ENCODE assay signal across 8 cellular contexts in the genomic region with DNA sequence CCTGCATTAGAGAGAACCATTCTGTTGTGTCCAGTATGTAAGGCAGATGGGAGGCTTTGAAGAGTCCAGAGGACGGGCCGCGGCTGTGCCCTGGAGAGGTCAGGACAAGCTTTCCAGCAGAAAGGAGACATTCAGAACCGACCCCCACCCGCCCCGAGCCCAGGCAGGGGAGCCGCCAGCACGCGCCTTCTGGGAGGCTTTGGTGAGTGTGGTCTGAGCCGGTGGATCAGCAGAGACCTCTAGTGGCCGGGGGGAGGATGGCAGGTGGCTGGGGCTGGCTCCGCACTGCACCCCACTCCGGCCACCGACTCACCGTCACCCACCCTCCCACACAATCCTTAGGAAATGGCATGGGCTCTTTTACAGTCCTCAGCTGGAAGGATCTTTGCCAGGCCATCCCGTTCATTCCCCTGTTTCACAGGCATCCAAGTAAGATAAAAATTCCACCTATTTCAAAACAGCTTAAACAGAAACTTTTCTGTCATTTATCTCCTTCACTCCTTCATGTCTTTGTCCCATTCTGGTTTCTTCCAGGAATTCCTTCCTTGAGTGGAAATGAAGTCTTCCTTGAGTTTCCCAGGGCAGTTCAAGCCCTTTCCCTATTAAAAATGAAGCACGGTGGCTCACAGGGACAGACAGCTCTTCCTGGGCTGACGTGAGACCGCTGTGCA.
A peak's percentile ranks its signal among the peaks of the same experiment; 100 is the strongest.
DNase-seq lines count a peak whose midpoint lies in the region; ATAC-seq, FAIRE-seq and TF ChIP-seq lines count a peak whose summit lies in the region.

No MANE protein-coding gene starts in this region.

- intact Hi-C loops in esophagus muscularis mucosa (cut with DNase I) = loop anchor here (2.0 to 5.0 kb wide), 3 partner anchors 58 to 442 kb away; a partner anchor contains a TSS

- TF ChIP-seq EP300 in A549 (IDR thresholded peaks at IDR 0.05) (no peak), esophagus muscularis mucosa (IDR thresholded peaks at IDR 0.05) (no peak)

- POLR2A ChIA-PET in A549 (lab: Yijun Ruan, JAX) = no interaction called here

- no peaks in the 10 kb centered on the region for H3K36me3 ChIP-seq in OCI-LY1 (ENCODE audit: insufficient read depth, low read length)
- no peaks in the 10 kb centered on the region for H3K36me3 ChIP-seq in esophagus muscularis mucosa

- no peaks in the 10 kb centered on the region for H3K9me2 ChIP-seq in OCI-LY1 (ENCODE audit: low read depth, low read length)

- H3K27ac Mint-ChIP-seq in nephron = peak overlapping the region; percentile 84 to 97 (median 96)

- H3K4me1 ChIP-seq in A549 = no peaks in the 10 kb centered on the region
- H3K4me1 ChIP-seq in OCI-LY1 (ENCODE audit: insufficient read depth, low read length, severe bottlenecking) = no peaks in the 10 kb centered on the region
- peaks cover 0 to 16% (median 8%) of the 10 kb centered on the region in 4 donors for H3K4me1 ChIP-seq in esophagus muscularis mucosa

- peaks cover 10% of the 10 kb centered on the region for H3K27me3 Mint-ChIP-seq in nephron (ENCODE audit: low read depth)

- no peak overlapping the region for H3K9ac ChIP-seq in OCI-LY1 (ENCODE audit: low read length)

- TF ChIP-seq CTCF in A549 (IDR thresholded peaks at IDR 0.05) (peak; percentile 62), OCI-LY1 (IDR thresholded peaks at IDR 0.05; ENCODE audit: low read length) (peak; percentile 57), esophagus muscularis mucosa (IDR thresholded peaks at IDR 0.05) (peak in 2 of 3 experiments; percentile 94 to 95), nephron (IDR thresholded peaks at IDR 0.05; ENCODE audit: unreplicated experiment in 3 of 3) (peak; percentile 97 to 99 (median 98))

- ATAC-seq in A549 (peak; percentile 83 to 97), GM18519 (IDR thresholded peaks at IDR 0.05; ENCODE audit: low FRiP score, unreplicated experiment) (peak; percentile 46), HG03108 (IDR thresholded peaks at IDR 0.05; ENCODE audit: unreplicated experiment) (peak; percentile 85)
- peak; percentile 82 for ATAC-seq in stimulated activated naive CD8-positive, alpha-beta T cell treated with anti-CD3 and anti-CD28 coated beads, Interleukin-15, Interleukin-2, amounts not matched to agents 100 U/mL and 50 U/mL, for 24 hours

- no peak overlapping the region for H2AFZ ChIP-seq in OCI-LY1 (ENCODE audit: low read length)

- peak; percentile 68 for TF ChIP-seq RAD21 in A549 (conservative IDR thresholded peaks at IDR 0.05 in 1 of 2, IDR thresholded peaks at IDR 0.05 in 1 of 2)

- WGBS in A549 (ENCODE audit: missing lambda C conversion rate) = 20% methylated on average over 10 of the region's 19 CpGs
- 26% methylated on average over 11 of the region's 19 CpGs for WGBS in esophagus muscularis mucosa

- H3K4me1 Mint-ChIP-seq in nephron = peaks cover 80% of the 10 kb centered on the region

- DNase-seq in A549 (ENCODE audit: low read depth in 1 of 2, low spot score in 1 of 2) (peak; percentile 14 to 43), activated T-cell treated with anti-CD3 and anti-CD28 coated beads for 48 hours (ENCODE audit: low read depth) (peak; percentile 66), esophagus muscularis mucosa (ENCODE audit: extremely low spot score) (no peak)
- peak; percentile 80 for DNase-seq in stimulated activated naive CD8-positive, alpha-beta T cell treated with anti-CD3 and anti-CD28 coated beads, Interleukin-15, Interleukin-2, amounts not matched to agents 100 U/mL and 50 U/mL, for 24 hours

- H4K20me1 ChIP-seq in OCI-LY1 (ENCODE audit: insufficient read depth, low read length) = no peaks in the 10 kb centered on the region

- H3K4me2 ChIP-seq in A549 (peak overlapping the region; percentile 49), OCI-LY1 (ENCODE audit: low read length) (no peak overlapping the region)

- H3K9me3 ChIP-seq in A549 = no peaks in the 10 kb centered on the region
- H3K9me3 ChIP-seq in OCI-LY1 (ENCODE audit: low read length) = no peaks in the 10 kb centered on the region
- H3K9me3 ChIP-seq in esophagus muscularis mucosa = no peaks in the 10 kb centered on the region

- H3K79me2 ChIP-seq in OCI-LY1 (ENCODE audit: insufficient read depth, low read length) = no peaks in the 10 kb centered on the region

- no peaks in the 10 kb centered on the region for H3K9me3 Mint-ChIP-seq in nephron

- no peaks in the 10 kb centered on the region for H3K27me3 ChIP-seq in OCI-LY1 (ENCODE audit: insufficient read depth, low read length)
- H3K27me3 ChIP-seq in esophagus muscularis mucosa = peaks cover 0 to 13% (median 2%) of the 10 kb centered on the region in 4 donors

- no peak overlapping the region for H3K27ac ChIP-seq in A549
- no peak overlapping the region for H3K27ac ChIP-seq in OCI-LY1 (ENCODE audit: low read depth, low read length, poor library complexity, severe bottlenecking)
- no peak overlapping the region for H3K27ac ChIP-seq in esophagus muscularis mucosa (replicated peaks in 1 of 4)

- H3F3A ChIP-seq in OCI-LY1 (ENCODE audit: insufficient read depth, low read length) = no peaks in the 10 kb centered on the region

- H3K4me3 ChIP-seq in A549 = no peak overlapping the region
- H3K4me3 ChIP-seq in OCI-LY1 (ENCODE audit: low read depth, low read length, poor library complexity, severe bottlenecking) = no peak overlapping the region
- H3K4me3 ChIP-seq in esophagus muscularis mucosa = peak overlapping the region in 3 of 4 donors; percentile 4 to 25 (median 25)

- CTCF ChIA-PET in A549 (lab: Yijun Ruan, JAX) = interaction anchor here (0.5 to 3.9 kb wide), 30 partner anchors 9 to 538 kb away, joined by 3 to 17 read pairs (median 3); a partner anchor contains a TSS

- TF ChIP-seq POLR2A in A549 (IDR thresholded peaks at IDR 0.05; ENCODE audit: low read length) (no peak), esophagus muscularis mucosa (IDR thresholded peaks at IDR 0.05; ENCODE audit: low read depth) (no peak)

- FAIRE-seq in A549 (lab: Jason Lieb, UNC) = no peak

- H3K4me3 Mint-ChIP-seq in nephron = peak overlapping the region; percentile 9 to 70 (median 46)

- peaks cover 28% of the 10 kb centered on the region for H3K36me3 Mint-ChIP-seq in nephron (ENCODE audit: low read depth)

TF ChIP-seq in A549, 52 proteins besides CTCF, POLR2A, EP300 and RAD21:
- TF ChIP-seq, protein P1, sequence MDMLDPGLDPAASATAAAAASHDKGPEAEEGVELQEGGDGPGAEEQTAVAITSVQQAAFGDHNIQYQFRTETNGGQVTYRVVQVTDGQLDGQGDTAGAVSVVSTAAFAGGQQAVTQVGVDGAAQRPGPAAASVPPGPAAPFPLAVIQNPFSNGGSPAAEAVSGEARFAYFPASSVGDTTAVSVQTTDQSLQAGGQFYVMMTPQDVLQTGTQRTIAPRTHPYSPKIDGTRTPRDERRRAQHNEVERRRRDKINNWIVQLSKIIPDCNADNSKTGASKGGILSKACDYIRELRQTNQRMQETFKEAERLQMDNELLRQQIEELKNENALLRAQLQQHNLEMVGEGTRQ (IDR thresholded peaks at IDR 0.05) = no peak
- TF ChIP-seq ZC3H11A (IDR thresholded peaks at IDR 0.05) (no peak), NPAS2 (CRISPR knock-in tag; IDR thresholded peaks at IDR 0.05; ENCODE audit: borderline replicate concordance) (no peak), BHLHE40 (IDR thresholded peaks at IDR 0.05; ENCODE audit: low read depth, low read length) (no peak), ESRRA (IDR thresholded peaks at IDR 0.05; ENCODE audit: borderline replicate concordance, low read length) (no peak), MYC (IDR thresholded peaks at IDR 0.05; ENCODE audit: borderline replicate concordance, low read length) (no peak), JUNB (IDR thresholded peaks at IDR 0.05) (no peak), CEBPB (IDR thresholded peaks at IDR 0.05) (no peak), SMC3 (IDR thresholded peaks at IDR 0.05) (peak; percentile 56), CHD2 (IDR thresholded peaks at IDR 0.05; ENCODE audit: low read length, partially characterized antibody) (no peak), TP53 (CRISPR knock-in tag; IDR thresholded peaks at IDR 0.05) (no peak), TFCP2L1 (CRISPR knock-in tag; IDR thresholded peaks at IDR 0.05) (no peak)
- TF ChIP-seq, protein P2, sequence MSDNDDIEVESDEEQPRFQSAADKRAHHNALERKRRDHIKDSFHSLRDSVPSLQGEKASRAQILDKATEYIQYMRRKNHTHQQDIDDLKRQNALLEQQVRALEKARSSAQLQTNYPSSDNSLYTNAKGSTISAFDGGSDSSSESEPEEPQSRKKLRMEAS (IDR thresholded peaks at IDR 0.05) = 0 out of 2 replicates have a peak, but pooled peaks have one; percentile 27
- TF ChIP-seq, protein P3, sequence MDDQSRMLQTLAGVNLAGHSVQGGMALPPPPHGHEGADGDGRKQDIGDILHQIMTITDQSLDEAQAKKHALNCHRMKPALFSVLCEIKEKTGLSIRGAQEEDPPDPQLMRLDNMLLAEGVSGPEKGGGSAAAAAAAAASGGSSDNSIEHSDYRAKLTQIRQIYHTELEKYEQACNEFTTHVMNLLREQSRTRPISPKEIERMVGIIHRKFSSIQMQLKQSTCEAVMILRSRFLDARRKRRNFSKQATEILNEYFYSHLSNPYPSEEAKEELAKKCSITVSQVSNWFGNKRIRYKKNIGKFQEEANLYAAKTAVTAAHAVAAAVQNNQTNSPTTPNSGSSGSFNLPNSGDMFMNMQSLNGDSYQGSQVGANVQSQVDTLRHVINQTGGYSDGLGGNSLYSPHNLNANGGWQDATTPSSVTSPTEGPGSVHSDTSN (IDR thresholded peaks at IDR 0.05) = no peak
- TF ChIP-seq, protein P4, sequence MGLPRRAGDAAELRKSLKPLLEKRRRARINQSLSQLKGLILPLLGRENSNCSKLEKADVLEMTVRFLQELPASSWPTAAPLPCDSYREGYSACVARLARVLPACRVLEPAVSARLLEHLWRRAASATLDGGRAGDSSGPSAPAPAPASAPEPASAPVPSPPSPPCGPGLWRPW (IDR thresholded peaks at IDR 0.05) = no peak

Comparison
In these comparisons a context has a peak if more than half of its experiments do, and no peak if none do; other contexts are left out.
1. H3K4me3 ChIP-seq: peak in esophagus muscularis mucosa (3 of 4); none in A549 (single experiment) and OCI-LY1 (single experiment).
2. Peak in every context shown above with its lines, with median percentiles within 50 percentile points of each other: ATAC-seq and CTCF ChIP-seq.